ENCODE assay signal across 9 cellular contexts in the genomic region with DNA sequence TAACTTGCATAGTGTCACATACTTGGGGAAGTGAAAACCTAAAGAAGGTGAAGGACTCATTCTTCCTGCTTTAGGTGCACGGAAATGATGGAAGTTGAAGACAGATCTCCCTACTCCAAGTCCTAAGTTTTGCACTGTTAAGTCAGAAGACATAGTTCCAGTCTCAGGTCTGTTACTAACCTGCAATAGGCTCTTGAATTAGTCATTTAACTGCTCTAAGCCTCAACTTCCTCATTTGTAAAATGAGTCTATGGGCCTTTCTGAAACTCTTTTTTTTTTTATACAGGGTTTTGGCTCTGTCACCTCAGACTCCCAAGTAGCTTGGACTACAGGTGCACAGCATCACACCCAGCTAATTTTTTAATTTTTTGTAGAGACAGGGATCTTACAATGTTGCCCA. TPM values are rescaled to one million over a fixed set of nuclear protein-coding genes. Genes with fewer than 3 reads are reported as not detected.
A peak's percentile ranks its signal among the peaks of the same experiment; 100 is the strongest.
DNase-seq lines count a peak whose midpoint lies in the region; ATAC-seq lines count a peak whose summit lies in the region.
"Had no signal": no experiment of that assay in that cellular context is flagged by ENCODE, and none has a peak within 500 bp of the region (broad histone marks: within the 10 kb centered on the region; RNA-seq: fewer than 3 reads in every experiment).

No MANE protein-coding gene starts in this region.

- no peak overlapping the region for H2BK120ac ChIP-seq in mesendoderm (ENCODE audit: low read depth, low read length)

- H3K23ac ChIP-seq in mesendoderm (ENCODE audit: low read length), result no peak overlapping the region

- no peak overlapping the region for H2BK5ac ChIP-seq in mesendoderm (ENCODE audit: low read length)

- no peak for DNase-seq in memory B cell (ENCODE audit: low spot score in 2 of 2)
- no peak for DNase-seq in NCI-H2171 treated with DMSO at 0.1 percent for 48 hours (lab: John Stamatoyannopoulos, UW)
- DNase-seq in mesendoderm, result no peak
- no peak for DNase-seq in DMS53 treated with DMSO at 0.1 percent for 48 hours (lab: John Stamatoyannopoulos, UW; ENCODE audit: unreplicated experiment)
- no peak for DNase-seq in cardiac septum (ENCODE audit: low spot score)

- H3K18ac ChIP-seq in mesendoderm (ENCODE audit: low read length), result no peak overlapping the region

- peaks cover 2% of the 10 kb centered on the region for H3K36me3 Mint-ChIP-seq in memory B cell

- no peaks in the 10 kb centered on the region for H3K36me3 ChIP-seq in mesendoderm (ENCODE audit: control insufficient read depth, insufficient read depth, low read length)
- H3K36me3 ChIP-seq: SJSA1 had no signal

- no peak overlapping the region for H3K4me3 ChIP-seq in mesendoderm (ENCODE audit: low read length)
- H3K4me3 ChIP-seq: SJSA1 had no signal

- H4K5ac ChIP-seq in mesendoderm (ENCODE audit: low read length), result no peak overlapping the region

- no peaks in the 10 kb centered on the region for H3K27me3 ChIP-seq in mesendoderm (ENCODE audit: insufficient read depth, low read length, poor library complexity)
- H3K27me3 ChIP-seq: SJSA1 had no signal

- H4K8ac ChIP-seq in mesendoderm (ENCODE audit: low read depth, low read length), result no peak overlapping the region

- H3K4me1 Mint-ChIP-seq in memory B cell, result peaks cover 65% of the 10 kb centered on the region

- no peak overlapping the region for H2BK15ac ChIP-seq in mesendoderm (replicated peaks; ENCODE audit: low read depth)

- peak overlapping the region; percentile 24 for H3K4me3 Mint-ChIP-seq in memory B cell

- intact Hi-C loops in cardiac septum (cut with DNase I), result no loop called here

- no peak overlapping the region for H3K56ac ChIP-seq in mesendoderm (ENCODE audit: low read length)

- H3K27ac Mint-ChIP-seq in memory B cell, result peak overlapping the region; percentile 86

- H3K9me3 Mint-ChIP-seq in memory B cell, result peaks cover 1% of the 10 kb centered on the region

- no peak overlapping the region for H3K9ac ChIP-seq in mesendoderm (ENCODE audit: low read length)

- H3K79me2 ChIP-seq in mesendoderm (ENCODE audit: control insufficient read depth, insufficient read depth, low read length), result no peaks in the 10 kb centered on the region

- no peak overlapping the region for H2AK5ac ChIP-seq in mesendoderm (ENCODE audit: low read length)

- no peaks in the 10 kb centered on the region for H3K27me3 Mint-ChIP-seq in memory B cell

- no peak overlapping the region for H3K27ac ChIP-seq in mesendoderm (ENCODE audit: low read depth, low read length)
- H3K27ac ChIP-seq: SJSA1 had no signal

- no peak overlapping the region for H3K4me2 ChIP-seq in mesendoderm (ENCODE audit: low read length)

- no peaks in the 10 kb centered on the region for H3K4me1 ChIP-seq in mesendoderm (ENCODE audit: control insufficient read depth, low read depth, low read length)
- H3K4me1 ChIP-seq: SJSA1 had no signal

- no peaks in the 10 kb centered on the region for H3K79me1 ChIP-seq in mesendoderm (ENCODE audit: low read length)

- no peak overlapping the region for H3K4ac ChIP-seq in mesendoderm (ENCODE audit: low read depth, low read length)

- ATAC-seq in GM18909 (IDR thresholded peaks at IDR 0.05; ENCODE audit: poor library complexity, unreplicated experiment), result peak; percentile 70
- ATAC-seq in HG02759 (IDR thresholded peaks at IDR 0.05; ENCODE audit: unreplicated experiment), result peak; percentile 71
- peak; percentile 54 for ATAC-seq in HG03575 (IDR thresholded peaks at IDR 0.05; ENCODE audit: extremely low read depth, insufficient number of reproducible peaks, low FRiP score, unreplicated experiment)
- peak; percentile 86 for ATAC-seq in memory B cell (ENCODE audit: low read depth)

- no CpG with 5 or more reads among the region's 1 CpG for WGBS in mesendoderm (ENCODE audit: extremely low coverage, insufficient coverage, low lambda C conversion rate)

RNA-seq across cellular contexts. Expression of gene POU2AF1, which starts 30.8 kb away (rescaled TPM):
- polyA plus RNA-seq in mesendoderm (2013, experiment 1 of 2), result 0.07 TPM
- polyA plus RNA-seq in mesendoderm (2013, experiment 2 of 2), result 0.11 TPM
- total RNA-seq in cardiac septum, result 0.13 TPM
- total RNA-seq: SJSA1 had no signal
